Comparison of ENCODE assay signal across 16 cellular contexts in the genomic region with DNA sequence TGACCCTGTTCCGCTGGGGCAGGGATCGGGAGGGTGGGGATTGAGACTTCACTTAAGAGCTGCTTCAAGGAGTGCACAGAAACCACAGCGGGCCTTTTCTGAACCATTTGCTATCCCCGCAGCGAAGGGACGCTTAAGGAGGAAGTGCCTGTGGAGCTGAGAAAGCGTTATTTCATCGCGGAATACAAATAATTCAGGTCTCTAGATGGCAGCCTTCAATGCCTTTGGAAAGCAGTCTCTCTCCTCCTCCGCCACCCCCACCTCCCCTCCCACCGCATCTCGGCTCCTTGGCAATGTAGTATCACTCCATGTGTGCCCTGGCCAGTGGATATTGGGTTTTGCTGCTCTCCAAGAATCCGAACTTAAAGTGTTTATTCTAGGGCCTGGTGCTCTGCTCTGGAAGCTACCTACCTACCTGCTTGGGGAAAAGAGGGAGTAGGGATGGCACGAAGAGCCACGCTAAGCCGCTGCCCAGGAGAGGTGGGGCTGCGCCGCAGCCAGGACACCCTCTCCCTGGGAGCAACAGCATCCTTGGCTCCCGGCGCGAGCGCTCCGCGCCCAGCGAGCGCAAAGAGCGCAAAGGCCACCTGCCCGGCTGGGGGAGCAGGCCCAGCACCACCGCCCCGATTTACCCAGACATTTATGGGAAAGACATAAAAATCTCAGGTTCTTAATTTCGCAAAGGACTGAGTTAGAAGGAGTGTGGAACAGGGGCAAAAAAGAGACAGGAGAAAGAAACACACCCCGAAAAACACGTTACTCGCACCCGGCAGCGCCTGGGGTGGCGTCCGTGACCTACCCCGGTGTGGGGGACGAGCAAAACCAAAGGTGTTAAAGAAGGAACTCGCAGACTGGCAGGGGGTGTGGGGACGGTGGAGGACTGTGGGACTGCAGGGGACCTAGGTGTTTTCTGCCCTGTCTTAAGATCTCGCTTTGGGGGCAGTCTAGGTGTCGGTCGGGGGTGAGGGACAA. TPM values are rescaled to one million over a fixed set of nuclear protein-coding genes. Genes with fewer than 3 reads are reported as not detected.
DNase-seq lines count a peak whose midpoint lies in the region; FAIRE-seq and TF ChIP-seq lines count a peak whose summit lies in the region.
"Had no signal": no experiment of that assay in that cellular context is flagged by ENCODE, and none has a peak within 500 bp of the region (broad histone marks: within the 10 kb centered on the region; RNA-seq: fewer than 3 reads in every experiment).

No MANE protein-coding gene starts in this region.

- FAIRE-seq in kidney (lab: Jason Lieb, UNC) = no peak
- FAIRE-seq: GM12892 had no signal

- 1% methylated on average over 42 of the region's 45 CpGs for WGBS in HUES64

- H3K4me3 ChIP-seq in HUES64 (ENCODE audit: low read length) (peak overlapping the region; percentile 55), kidney (ENCODE audit: low read length in 2 of 2) (no peak overlapping the region)
- H3K4me3 ChIP-seq: gastroesophageal sphincter, PC-9 had no signal

- no peak for TF ChIP-seq CTCF in kidney (IDR thresholded peaks at IDR 0.05; ENCODE audit: borderline replicate concordance, extremely low read depth, insufficient read depth)

- no peaks in the 10 kb centered on the region for H3K4me1 ChIP-seq in HUES64 (ENCODE audit: insufficient read depth, low read length)
- H3K4me1 ChIP-seq in kidney (ENCODE audit: control insufficient read depth in 1 of 2, insufficient read depth in 1 of 2, low read depth in 1 of 2, low read length in 2 of 2) = no peaks in the 10 kb centered on the region
- H3K4me1 ChIP-seq: gastroesophageal sphincter had no signal

- peaks cover 5% of the 10 kb centered on the region for H3K9me3 ChIP-seq in HUES64 (ENCODE audit: insufficient read depth, low read depth, low read length)
- H3K9me3 ChIP-seq in kidney (ENCODE audit: control insufficient read depth in 1 of 2, low read length in 2 of 2) = peaks cover 0 to 3% of the 10 kb centered on the region in 2 donors
- H3K9me3 ChIP-seq: gastroesophageal sphincter had no signal

- H3K9ac ChIP-seq in HUES64 (ENCODE audit: low read depth, low read length) (no peak overlapping the region), kidney (ENCODE audit: low read length in 2 of 2) (no peak overlapping the region)

- DNase-seq in Ammon's horn (ENCODE audit: low spot score) (peak; percentile 56), cerebellar nuclear complex (lab: John Stamatoyannopoulos, UW) (peak; percentile 30 to 78), kidney (peak; percentile 44), foreskin melanocyte (no peak), GDM1 (lab: John Stamatoyannopoulos, UW) (no peak), OCI-M2 (lab: John Stamatoyannopoulos, UW; ENCODE audit: unreplicated experiment) (no peak), SKM-1 treated with dmso at 0.1 percent for 144 hours (lab: John Stamatoyannopoulos, UW; ENCODE audit: unreplicated experiment) (no peak)
- DNase-seq: cortex of kidney; PC-9; stimulated activated naive CD8-positive, alpha-beta T cell treated with anti-CD3 and anti-CD28 coated beads, Interleukin-15, amount 100 ng/mL, for 72 hours had no signal

- H3K27ac ChIP-seq in HUES64 (ENCODE audit: low read depth, low read length) (no peak overlapping the region), kidney (ENCODE audit: low read depth in 2 of 2, low read length in 2 of 2) (no peak overlapping the region)
- H3K27ac ChIP-seq: C4-2B, gastroesophageal sphincter, PC-9 had no signal

- H3K36me3 ChIP-seq in HUES64 (ENCODE audit: insufficient read depth, low read length) (no peaks in the 10 kb centered on the region), kidney (ENCODE audit: control insufficient read depth in 1 of 2, insufficient read depth in 2 of 2, low read length in 2 of 2) (no peaks in the 10 kb centered on the region)
- H3K36me3 ChIP-seq: gastroesophageal sphincter had no signal

- intact Hi-C loops in kidney (cut with DNase I) = no loop called here

- H3K27me3 ChIP-seq in HUES64 (ENCODE audit: insufficient read depth, low read length) = peaks cover 53% of the 10 kb centered on the region

RNA-seq across cellular contexts. Expression of gene SPHKAP, which starts 1.1 kb away (rescaled TPM):
- 0.05 TPM for polyA plus RNA-seq in HUES64 (2013, experiment 1 of 2)
- polyA plus RNA-seq in HUES64 (2013, experiment 2 of 2) = not detected
- 0.03 TPM for total RNA-seq in kidney
- polyA plus RNA-seq in kidney (ENCODE audit: insufficient read depth, low read depth, low replicate concordance) = not detected
- total RNA-seq: activated T-helper 17 cell treated with anti-CD3 and anti-CD28 coated beads, Interleukin-2, amount 50 U/mL, for 72 hours; MCF 10A; PC-9 had no signal

Comparison
In these comparisons a context has a peak if more than half of its experiments do, and no peak if none do; other contexts are left out.
1. DNase-seq: peak in Ammon's horn (single experiment), cerebellar nuclear complex (2 of 2) and kidney (single experiment); none in foreskin melanocyte (single experiment), GDM1 (single experiment), OCI-M2 (single experiment) and SKM-1 treated with dmso at 0.1 percent for 144 hours (single experiment).